Comparison of ENCODE assay signal across 17 cellular contexts in the genomic region with DNA sequence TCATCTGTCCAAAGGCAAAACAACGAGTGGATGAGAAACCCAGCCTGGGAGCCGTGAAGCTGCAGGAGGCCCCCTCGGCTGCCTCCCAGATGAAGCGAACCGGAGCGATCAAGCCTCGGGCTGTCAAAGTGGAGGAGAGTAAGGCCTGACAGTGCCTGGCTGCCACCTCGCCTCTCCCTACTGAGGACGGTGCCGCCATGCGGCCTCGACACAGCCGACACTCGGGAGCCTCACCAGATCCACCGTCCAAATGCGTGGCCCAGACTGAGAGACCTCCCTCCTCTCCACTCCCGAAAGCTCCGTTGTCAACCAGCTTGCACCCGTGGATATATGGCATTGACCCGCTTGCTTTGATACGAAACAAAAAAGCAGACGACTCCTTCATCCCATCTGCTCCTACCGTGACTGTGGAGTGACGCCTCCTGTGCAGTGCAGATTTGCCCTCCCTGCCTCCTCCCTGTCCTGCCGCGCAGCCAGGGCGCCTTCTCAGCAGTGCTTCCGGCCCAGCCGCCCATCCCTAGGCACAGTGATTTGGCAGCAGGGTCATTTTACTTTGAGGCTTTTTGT. TPM values are rescaled to one million over a fixed set of nuclear protein-coding genes. Genes with fewer than 3 reads are reported as not detected.
DNase-seq lines count a peak whose midpoint lies in the region; ATAC-seq and TF ChIP-seq lines count a peak whose summit lies in the region.
"Had no signal": no experiment of that assay in that cellular context is flagged by ENCODE, and none has a peak within 500 bp of the region (broad histone marks: within the 10 kb centered on the region; RNA-seq: fewer than 3 reads in every experiment).

No MANE protein-coding gene starts in this region.

- H3K9me3 Mint-ChIP-seq in Calu3 (ENCODE audit: low read depth, unreplicated experiment) (no peaks in the 10 kb centered on the region), GM23338 (no peaks in the 10 kb centered on the region; the same call in 2 of the 3 replicates), progenitor cell of endocrine pancreas (ENCODE audit: low read depth) (no peaks in the 10 kb centered on the region), osteocyte (ENCODE audit: unreplicated experiment) (no peaks in the 10 kb centered on the region)

- peaks cover 42% of the 10 kb centered on the region for H4K20me1 ChIP-seq in GM23338 (replicated peaks; ENCODE audit: insufficient read depth)

- H3K4me3 Mint-ChIP-seq in Calu3 (ENCODE audit: low read depth, unreplicated experiment), result no peak overlapping the region
- no peak overlapping the region for H3K4me3 Mint-ChIP-seq in GM23338
- no peak overlapping the region for H3K4me3 Mint-ChIP-seq in progenitor cell of endocrine pancreas (ENCODE audit: low read depth)
- H3K4me3 Mint-ChIP-seq in osteocyte (ENCODE audit: unreplicated experiment), result no peak overlapping the region
- H3K4me3 Mint-ChIP-seq: CD14-positive monocyte had no signal

- CTCF ChIA-PET in Calu3 (lab: Charles Lee), result no interaction called here

- no peak for DNase-seq in Calu3
- DNase-seq in GM23338 (ENCODE audit: low spot score), result no peak
- DNase-seq in cerebellum (ENCODE audit: low spot score), result peak; percentile 59
- DNase-seq in progenitor cell of endocrine pancreas (ENCODE audit: low spot score, unreplicated experiment), result no peak
- no peak for DNase-seq in osteocyte (ENCODE audit: extremely low spot score, unreplicated experiment)
- no peak for DNase-seq in NCI-H146 treated with DMSO at 0.1 percent for 48 hours (lab: John Stamatoyannopoulos, UW; ENCODE audit: unreplicated experiment)
- DNase-seq in MV-4-11 (lab: John Stamatoyannopoulos, UW), result no peak
- DNase-seq: Caco-2, GOT3, KG1, NCI-H187 treated with DMSO at 0.1 percent for 48 hours, NCI-H226, NCI-H524, NCI-H82, RPMI8226 had no signal

- no peak overlapping the region for H2AFZ ChIP-seq in GM23338

- no peak overlapping the region for H3K4me3 ChIP-seq in GM23338

- H3K79me2 ChIP-seq in GM23338 (replicated peaks; ENCODE audit: insufficient read depth), result peaks cover 5% of the 10 kb centered on the region

- H3F3A ChIP-seq in GM23338 (replicated peaks; ENCODE audit: low read depth), result peaks cover 61% of the 10 kb centered on the region

- BruUV-seq in Calu3 (replicated peaks; lab: Mats Ljungman, UMichigan), result TSS peak; percentile 11

- H3K9me2 ChIP-seq in GM23338 (ENCODE audit: insufficient read depth), result no peaks in the 10 kb centered on the region

- intact Hi-C loops in Calu3 (cut with micrococcal nuclease; ENCODE audit: unreplicated experiment), result no loop called here

- H3K27me3 ChIP-seq in GM23338 (ENCODE audit: insufficient read depth), result no peaks in the 10 kb centered on the region

- H3K36me3 Mint-ChIP-seq in Calu3 (ENCODE audit: insufficient read depth, unreplicated experiment), result peaks cover 52% of the 10 kb centered on the region
- peaks cover 96% of the 10 kb centered on the region for H3K36me3 Mint-ChIP-seq in GM23338 (ENCODE audit: low read depth)
- peaks cover 16% of the 10 kb centered on the region for H3K36me3 Mint-ChIP-seq in progenitor cell of endocrine pancreas (ENCODE audit: insufficient read depth)
- H3K36me3 Mint-ChIP-seq in osteocyte (ENCODE audit: unreplicated experiment), result peaks cover 40% of the 10 kb centered on the region

- peaks cover 71% of the 10 kb centered on the region for H3K36me3 ChIP-seq in GM23338 (ENCODE audit: insufficient read depth)

- H3K27ac Mint-ChIP-seq in Calu3 (ENCODE audit: unreplicated experiment) (no peak overlapping the region), GM23338 (no peak overlapping the region), progenitor cell of endocrine pancreas (peak overlapping the region; percentile 69), osteocyte (ENCODE audit: unreplicated experiment) (no peak overlapping the region)

- no peak for ATAC-seq in GM23338

- no peaks in the 10 kb centered on the region for H3K4me1 ChIP-seq in GM23338 (ENCODE audit: insufficient read depth)
- H3K4me1 ChIP-seq: Caco-2 had no signal

- H3K27me3 Mint-ChIP-seq in Calu3 (ENCODE audit: unreplicated experiment), result no peaks in the 10 kb centered on the region
- peaks cover 31% of the 10 kb centered on the region for H3K27me3 Mint-ChIP-seq in GM23338 (ENCODE audit: insufficient read depth, low read depth, poor library complexity)
- no peaks in the 10 kb centered on the region for H3K27me3 Mint-ChIP-seq in progenitor cell of endocrine pancreas
- no peaks in the 10 kb centered on the region for H3K27me3 Mint-ChIP-seq in osteocyte (ENCODE audit: unreplicated experiment)

- H3K4me2 ChIP-seq in GM23338, result no peak overlapping the region

- TF ChIP-seq CTCF in Calu3 (IDR thresholded peaks at IDR 0.05; ENCODE audit: unreplicated experiment), result no peak
- TF ChIP-seq CTCF in GM23338 (conservative IDR thresholded peaks at IDR 0.05; ENCODE audit: low read depth in 2 of 2), result no peak
- TF ChIP-seq CTCF in progenitor cell of endocrine pancreas (IDR thresholded peaks at IDR 0.05; ENCODE audit: unreplicated experiment), result no peak
- TF ChIP-seq CTCF in osteocyte (IDR thresholded peaks at IDR 0.05), result no peak

- no peaks in the 10 kb centered on the region for H3K4me1 Mint-ChIP-seq in Calu3 (ENCODE audit: low read depth, unreplicated experiment)
- peaks cover 6% of the 10 kb centered on the region; the same call in 2 of the 3 replicates for H3K4me1 Mint-ChIP-seq in GM23338
- no peaks in the 10 kb centered on the region for H3K4me1 Mint-ChIP-seq in progenitor cell of endocrine pancreas (ENCODE audit: low read depth)
- H3K4me1 Mint-ChIP-seq in osteocyte (ENCODE audit: unreplicated experiment), result peaks cover 3% of the 10 kb centered on the region
- H3K4me1 Mint-ChIP-seq: CD14-positive monocyte had no signal

- H3K27ac ChIP-seq in GM23338 (ENCODE audit: low read depth), result 0 out of 2 replicates have a peak overlapping the region, but pooled peaks have one; percentile 45

TF ChIP-seq in GM23338, 12 proteins besides CTCF, POLR2A, EP300 and RAD21 (continues in another document):
- TF ChIP-seq JUNB (IDR thresholded peaks at IDR 0.05; ENCODE audit: unreplicated experiment) (no peak), CREB1 (CRISPR knock-in tag; IDR thresholded peaks at IDR 0.05; ENCODE audit: low read depth) (no peak), EZH2phosphoT487 (IDR thresholded peaks at IDR 0.05; ENCODE audit: unreplicated experiment) (no peak), ZNF331 (CRISPR knock-in tag; IDR thresholded peaks at IDR 0.05; ENCODE audit: low read depth) (no peak), NANOG (IDR thresholded peaks at IDR 0.05; ENCODE audit: borderline replicate concordance) (no peak), ZNF114 (CRISPR knock-in tag; IDR thresholded peaks at IDR 0.05) (no peak), POLR2AphosphoS5 (IDR thresholded peaks at IDR 0.05; ENCODE audit: low read depth) (no peak)
- TF ChIP-seq, protein P1, sequence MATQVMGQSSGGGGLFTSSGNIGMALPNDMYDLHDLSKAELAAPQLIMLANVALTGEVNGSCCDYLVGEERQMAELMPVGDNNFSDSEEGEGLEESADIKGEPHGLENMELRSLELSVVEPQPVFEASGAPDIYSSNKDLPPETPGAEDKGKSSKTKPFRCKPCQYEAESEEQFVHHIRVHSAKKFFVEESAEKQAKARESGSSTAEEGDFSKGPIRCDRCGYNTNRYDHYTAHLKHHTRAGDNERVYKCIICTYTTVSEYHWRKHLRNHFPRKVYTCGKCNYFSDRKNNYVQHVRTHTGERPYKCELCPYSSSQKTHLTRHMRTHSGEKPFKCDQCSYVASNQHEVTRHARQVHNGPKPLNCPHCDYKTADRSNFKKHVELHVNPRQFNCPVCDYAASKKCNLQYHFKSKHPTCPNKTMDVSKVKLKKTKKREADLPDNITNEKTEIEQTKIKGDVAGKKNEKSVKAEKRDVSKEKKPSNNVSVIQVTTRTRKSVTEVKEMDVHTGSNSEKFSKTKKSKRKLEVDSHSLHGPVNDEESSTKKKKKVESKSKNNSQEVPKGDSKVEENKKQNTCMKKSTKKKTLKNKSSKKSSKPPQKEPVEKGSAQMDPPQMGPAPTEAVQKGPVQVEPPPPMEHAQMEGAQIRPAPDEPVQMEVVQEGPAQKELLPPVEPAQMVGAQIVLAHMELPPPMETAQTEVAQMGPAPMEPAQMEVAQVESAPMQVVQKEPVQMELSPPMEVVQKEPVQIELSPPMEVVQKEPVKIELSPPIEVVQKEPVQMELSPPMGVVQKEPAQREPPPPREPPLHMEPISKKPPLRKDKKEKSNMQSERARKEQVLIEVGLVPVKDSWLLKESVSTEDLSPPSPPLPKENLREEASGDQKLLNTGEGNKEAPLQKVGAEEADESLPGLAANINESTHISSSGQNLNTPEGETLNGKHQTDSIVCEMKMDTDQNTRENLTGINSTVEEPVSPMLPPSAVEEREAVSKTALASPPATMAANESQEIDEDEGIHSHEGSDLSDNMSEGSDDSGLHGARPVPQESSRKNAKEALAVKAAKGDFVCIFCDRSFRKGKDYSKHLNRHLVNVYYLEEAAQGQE (IDR thresholded peaks at IDR 0.05; ENCODE audit: unreplicated experiment), result no peak

RNA-seq across cellular contexts. Expression of a gene that starts 6.9 kb away (rescaled TPM):
- 13.6 and 15.8 TPM in 2 replicates for total RNA-seq in Calu3 (2022)
- total RNA-seq in GM23338 (2014; rRNA removed; shearing (Covaris generic)), result 23.7 and 32.4 TPM in 2 replicates
- polyA plus RNA-seq in GM23338 (2016; fragmentation: Nextera tagmentation; extraction: Ambion mirVana), result 17.7 and 20.2 TPM in 2 replicates
- total RNA-seq in cerebellum, result 51.0 TPM
- total RNA-seq in progenitor cell of endocrine pancreas, result 61.0 and 64.3 TPM in 2 replicates
- total RNA-seq in osteocyte, result 53.3 and 54.8 TPM in 2 replicates

RNA-seq across cellular contexts. Expression of a gene that starts 35.3 kb away (rescaled TPM):
- total RNA-seq in Calu3 (2022), result 16.0 and 19.6 TPM in 2 replicates
- total RNA-seq in GM23338 (2014; rRNA removed; shearing (Covaris generic)), result 34.6 and 35.9 TPM in 2 replicates
- polyA plus RNA-seq in GM23338 (2016; fragmentation: Nextera tagmentation; extraction: Ambion mirVana), result 23.4 and 24.8 TPM in 2 replicates
- total RNA-seq in cerebellum, result 14.9 TPM
- total RNA-seq in progenitor cell of endocrine pancreas, result 32.4 and 32.8 TPM in 2 replicates
- total RNA-seq in osteocyte, result 30.7 and 32.2 TPM in 2 replicates

RNA-seq across cellular contexts. Expression of a gene that starts 49.5 kb away (rescaled TPM):
- total RNA-seq in Calu3 (2022) (not detected in 2 replicates), cerebellum (not detected), progenitor cell of endocrine pancreas (6.7 and 7.1 TPM in 2 replicates), osteocyte (not detected in 2 replicates)
- total RNA-seq in GM23338 (2014; rRNA removed; shearing (Covaris generic)), result 0.24 TPM in 1 of 2 replicates, not detected in the other
- not detected in 2 replicates for polyA plus RNA-seq in GM23338 (2016; fragmentation: Nextera tagmentation; extraction: Ambion mirVana)
- polyA plus RNA-seq: AG04450, CD14-positive monocyte had no signal
